In the genomic region with DNA sequence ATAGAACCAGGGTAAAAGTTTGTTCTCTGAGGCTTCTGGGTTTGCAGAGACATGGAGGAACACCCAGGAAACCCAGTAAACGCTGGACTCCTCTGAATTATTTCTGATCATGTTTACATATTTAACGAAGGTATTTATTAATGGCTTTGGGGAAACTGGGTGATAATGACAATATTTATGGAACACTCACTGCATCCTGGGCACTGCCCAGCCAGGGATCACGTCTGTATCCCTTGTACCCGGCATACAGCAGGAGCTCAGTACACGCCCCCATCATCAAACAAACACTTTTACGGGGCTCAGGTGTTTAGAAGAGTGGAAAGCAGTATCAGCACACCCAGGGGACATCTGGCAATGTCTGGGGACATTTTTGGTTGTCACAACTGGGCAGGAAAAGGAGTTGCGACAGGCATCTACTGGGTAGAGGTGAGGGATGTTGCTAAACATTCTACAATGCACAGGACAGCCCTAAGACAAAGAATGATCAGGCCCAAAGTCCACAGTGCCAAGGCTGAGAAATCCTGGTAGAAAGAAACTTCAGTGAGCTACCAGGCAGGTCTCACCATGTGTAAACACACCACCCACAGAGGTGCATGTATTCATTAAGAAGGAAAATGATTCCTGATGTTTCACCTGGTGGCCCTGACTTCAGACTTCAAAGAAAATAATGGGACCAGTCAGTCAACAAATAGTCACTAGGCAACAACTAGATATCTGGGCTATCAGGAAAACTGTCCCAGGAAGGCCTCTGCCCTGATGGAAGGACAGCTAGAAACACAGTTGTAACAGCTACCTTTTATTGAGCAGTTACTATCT, we compare ENCODE assay signal across 1 cellular context.
TF ChIP-seq lines count a peak whose summit lies in the region.

No MANE protein-coding gene starts in this region.

TF ChIP-seq in SK-N-SH, 30 proteins besides CTCF, POLR2A, EP300 and RAD21 (continued from another document):
- TF ChIP-seq EZH2phosphoT487 (IDR thresholded peaks at IDR 0.05; ENCODE audit: borderline replicate concordance, low read depth) (no peak), RFX5 (IDR thresholded peaks at IDR 0.05; ENCODE audit: low read length) (no peak), FOXM1 (IDR thresholded peaks at IDR 0.05; ENCODE audit: low read depth) (no peak), TAF1 (IDR thresholded peaks at IDR 0.05; ENCODE audit: borderline replicate concordance, low read depth, low read length) (no peak), USF1 (IDR thresholded peaks at IDR 0.05; ENCODE audit: borderline replicate concordance, low read depth) (no peak), SIN3A (IDR thresholded peaks at IDR 0.05; ENCODE audit: borderline replicate concordance, low read depth, low read length) (no peak), TEAD4 (IDR thresholded peaks at IDR 0.05; ENCODE audit: borderline replicate concordance, insufficient read depth) (no peak), FOSL2 (IDR thresholded peaks at IDR 0.05; ENCODE audit: borderline replicate concordance, low read depth) (no peak)
